ENCODE assay signal across 10 cellular contexts in genomic region chr2:203871371-203871983, GRCh38. TPM values are rescaled to one million over a fixed set of nuclear protein-coding genes. Genes with fewer than 3 reads are reported as not detected.
DNase-seq lines count a peak whose midpoint lies in the region; ATAC-seq and TF ChIP-seq lines count a peak whose summit lies in the region.
"Had no signal": no experiment of that assay in that cellular context is flagged by ENCODE, and none has a peak within 500 bp of the region (broad histone marks: within the 10 kb centered on the region; RNA-seq: fewer than 3 reads in every experiment).

No MANE protein-coding gene starts in this region.

- 83 to 85% (median 85%) methylated on average over 6 of the region's 6 CpGs for WGBS in ovary, 3 donors

- H3K9me3 ChIP-seq in ovary = no peaks in the 10 kb centered on the region
- H3K9me3 ChIP-seq: neutrophil had no signal

- H3K27me3 ChIP-seq in ovary = no peaks in the 10 kb centered on the region

- no peak for TF ChIP-seq CTCF in ovary (IDR thresholded peaks at IDR 0.05)

- no peak overlapping the region for H3K4me3 ChIP-seq in ovary

- no peaks in the 10 kb centered on the region for H3K36me3 ChIP-seq in ovary
- H3K36me3 ChIP-seq: neutrophil had no signal

- TF ChIP-seq POLR2A in ovary (IDR thresholded peaks at IDR 0.05) = no peak

- no peak overlapping the region for H3K27ac ChIP-seq in ovary
- H3K27ac ChIP-seq: HL-60, neutrophil had no signal

- no peaks in the 10 kb centered on the region for H3K4me1 ChIP-seq in ovary (ENCODE audit: insufficient read depth)

- ATAC-seq in GM18861 (IDR thresholded peaks at IDR 0.05; ENCODE audit: unreplicated experiment) (peak; percentile 95), GM21423 (IDR thresholded peaks at IDR 0.05; ENCODE audit: unreplicated experiment) (peak; percentile 94), HG03457 (IDR thresholded peaks at IDR 0.05; ENCODE audit: unreplicated experiment) (peak; percentile 85), left ventricle myocardium superior (peak; percentile 38)

- no peak for TF ChIP-seq EP300 in ovary (IDR thresholded peaks at IDR 0.05)

- DNase-seq in left ventricle myocardium superior (no peak), DMS53 treated with DMSO at 0.1 percent for 48 hours (lab: John Stamatoyannopoulos, UW; ENCODE audit: unreplicated experiment) (no peak), kidney glomerular epithelial cell (lab: John Stamatoyannopoulos, UW) (no peak), ovary (no peak)

- intact Hi-C loops in left ventricle myocardium superior (cut with micrococcal nuclease) = no loop called here
- intact Hi-C loops in ovary (cut with DNase I) = no loop called here

RNA-seq across cellular contexts. Expression of gene CTLA4, which starts 3.9 kb away (rescaled TPM):
- total RNA-seq in left ventricle myocardium superior (not detected), ovary (under 1 TPM in 1 of 7 donors, not detected in 6; 0.51 TPM)
- under 1 TPM; 0.04 to 0.17 TPM for polyA plus RNA-seq in ovary
- total RNA-seq: temporal lobe had no signal

Comparison
In these comparisons a context has a peak if more than half of its experiments do, and no peak if none do; other contexts are left out.
1. ATAC-seq: peak in every context shown above with its lines; median percentile 95 in GM18861; 94 in GM21423; 85 in HG03457; 38 in left ventricle myocardium superior.